Comparison of ENCODE assay signal across 8 cellular contexts in genomic region chr19:18543814-18544475, GRCh38. TPM values are rescaled to one million over a fixed set of nuclear protein-coding genes. Genes with fewer than 3 reads are reported as not detected.
DNase-seq lines count a peak whose midpoint lies in the region; ATAC-seq and TF ChIP-seq lines count a peak whose summit lies in the region.

No MANE protein-coding gene starts in this region.

- no peaks in the 10 kb centered on the region for H4K20me1 ChIP-seq in SU-DHL-6 (ENCODE audit: low read depth, low read length)

- ATAC-seq in GM21723 (IDR thresholded peaks at IDR 0.05; ENCODE audit: unreplicated experiment) (peak; percentile 71), HG02623 (IDR thresholded peaks at IDR 0.05; ENCODE audit: unreplicated experiment) (no peak)

- no peaks in the 10 kb centered on the region for H3K9me2 ChIP-seq in SU-DHL-6 (replicated peaks; ENCODE audit: insufficient read depth, low read length)

- H3K27ac ChIP-seq in SU-DHL-6 (ENCODE audit: low read depth, low read length) (no peak overlapping the region), angular gyrus (ENCODE audit: low read depth, low read length) (peak overlapping the region; percentile 37), skeletal muscle tissue (ENCODE audit: low read depth, low read length) (no peak overlapping the region)

- H3K9me3 ChIP-seq in SU-DHL-6 (ENCODE audit: insufficient read depth, low read length) (no peaks in the 10 kb centered on the region), skeletal muscle tissue (ENCODE audit: control insufficient read depth in 3 of 3, low read length in 3 of 3) (no peaks in the 10 kb centered on the region)

- H2AFZ ChIP-seq in SU-DHL-6 (ENCODE audit: low read depth, low read length, severe bottlenecking): peak overlapping the region; percentile 70

- DNase-seq in GDM1 (lab: John Stamatoyannopoulos, UW) (peak; percentile 75), Kasumi-1 (lab: John Stamatoyannopoulos, UW) (peak; percentile 92 to 93)

- H3K4me2 ChIP-seq in SU-DHL-6 (ENCODE audit: low read depth, low read length, poor library complexity, severe bottlenecking): peak overlapping the region; percentile 64

- H3F3A ChIP-seq in SU-DHL-6 (ENCODE audit: insufficient read depth): peaks cover 10% of the 10 kb centered on the region; the same call in 1 of the 2 replicates

- TF ChIP-seq CTCF in SU-DHL-6 (IDR thresholded peaks at IDR 0.05; ENCODE audit: insufficient read depth, low read length, poor library complexity, severe bottlenecking): no peak

- H3K4me3 ChIP-seq in SU-DHL-6 (ENCODE audit: insufficient read depth, low read length, poor library complexity, severe bottlenecking): peak overlapping the region; percentile 54
- H3K4me3 ChIP-seq in iPS-11a (ENCODE audit: low read depth, low read length): peak overlapping the region; percentile 30
- H3K4me3 ChIP-seq in skeletal muscle tissue (ENCODE audit: low read length in 3 of 3): peak overlapping the region; percentile 63 to 70 (median 66)

- H3K27me3 ChIP-seq in SU-DHL-6 (ENCODE audit: low read length): no peaks in the 10 kb centered on the region
- H3K27me3 ChIP-seq in skeletal muscle tissue (ENCODE audit: control insufficient read depth in 3 of 3, insufficient read depth in 3 of 3, low read length in 3 of 3): no peaks in the 10 kb centered on the region

- H3K79me2 ChIP-seq in SU-DHL-6 (ENCODE audit: insufficient read depth, low read length): peaks cover 9% of the 10 kb centered on the region; the same call in 1 of the 2 replicates

- H3K4me1 ChIP-seq in skeletal muscle tissue (ENCODE audit: control insufficient read depth in 3 of 3, insufficient read depth in 3 of 3, low read length in 3 of 3): peaks cover 12 to 18% (median 14%) of the 10 kb centered on the region in 3 donors

- H3K36me3 ChIP-seq in SU-DHL-6 (ENCODE audit: low read length) (no peaks in the 10 kb centered on the region; the same call in 1 of the 2 replicates), skeletal muscle tissue (ENCODE audit: control insufficient read depth in 3 of 3, insufficient read depth in 3 of 3, low read length in 3 of 3) (peaks cover 18 to 24% (median 21%) of the 10 kb centered on the region in 3 donors)

- peak overlapping the region; percentile 61 for H3K9ac ChIP-seq in SU-DHL-6 (ENCODE audit: low read length)
- H3K9ac ChIP-seq in skeletal muscle tissue (ENCODE audit: low read depth in 1 of 3, low read length in 3 of 3): peak overlapping the region; percentile 45 to 68 (median 65)

RNA-seq across cellular contexts. Expression of gene FKBP8, which starts 0.6 kb away (rescaled TPM):
- 116 TPM for total RNA-seq in skeletal muscle tissue

RNA-seq across cellular contexts. Expression of gene KXD1, which starts 13.7 kb away (rescaled TPM):
- 36.0 TPM for total RNA-seq in skeletal muscle tissue

RNA-seq across cellular contexts. Expression of gene ELL, which starts 22.1 kb away (rescaled TPM):
- total RNA-seq in skeletal muscle tissue: 24.5 TPM

RNA-seq across cellular contexts. Expression of gene UBA52, which starts 27.7 kb away (rescaled TPM):
- 905 TPM for total RNA-seq in skeletal muscle tissue

RNA-seq across cellular contexts. Expression of gene REX1BD, which starts 44.7 kb away (rescaled TPM):
- 26.6 TPM for total RNA-seq in skeletal muscle tissue
